Comparison of ENCODE assay signal across 17 cellular contexts in genomic region chr15:92781925-92782453, GRCh38.
DNase-seq lines count a peak whose midpoint lies in the region; ATAC-seq and TF ChIP-seq lines count a peak whose summit lies in the region.
"Had no signal": no experiment of that assay in that cellular context is flagged by ENCODE, and none has a peak within 500 bp of the region (broad histone marks: within the 10 kb centered on the region; RNA-seq: fewer than 3 reads in every experiment).

No MANE protein-coding gene starts in this region.

- no peak for ATAC-seq in HG02973 (IDR thresholded peaks at IDR 0.05; ENCODE audit: unreplicated experiment)
- ATAC-seq in HG02610 (IDR thresholded peaks at IDR 0.05; ENCODE audit: unreplicated experiment), result no peak

- H3K9me3 Mint-ChIP-seq in dendritic cell treated with granulocyte-macrophage colony-stimulating factor and Interleukin-4, amounts not matched to agents 40 ng/mL and 50 ng/mL, for 4 days, result peaks cover 17% of the 10 kb centered on the region
- H3K9me3 Mint-ChIP-seq in nephron progenitor cell, result peaks cover 14% of the 10 kb centered on the region
- no peaks in the 10 kb centered on the region for H3K9me3 Mint-ChIP-seq in type B pancreatic cell

- H3K4me1 ChIP-seq in cardiac muscle cell (ENCODE audit: low read depth), result peaks cover 8% of the 10 kb centered on the region
- H3K4me1 ChIP-seq: HAP-1 had no signal

- H3K4me1 Mint-ChIP-seq in dendritic cell treated with granulocyte-macrophage colony-stimulating factor and Interleukin-4, amounts not matched to agents 40 ng/mL and 50 ng/mL, for 4 days (ENCODE audit: low read depth), result peaks cover 8% of the 10 kb centered on the region
- no peaks in the 10 kb centered on the region for H3K4me1 Mint-ChIP-seq in nephron progenitor cell
- H3K4me1 Mint-ChIP-seq in type B pancreatic cell (ENCODE audit: unreplicated experiment), result no peaks in the 10 kb centered on the region
- H3K4me1 Mint-ChIP-seq: CD4-positive, alpha-beta memory T cell had no signal

- no peaks in the 10 kb centered on the region for H3K36me3 ChIP-seq in cardiac muscle cell
- H3K36me3 ChIP-seq: HAP-1 had no signal

- intact Hi-C loops in cardiac septum (cut with DNase I), result no loop called here
- intact Hi-C loops in dendritic cell treated with granulocyte-macrophage colony-stimulating factor and Interleukin-4, amounts not matched to agents 40 ng/mL and 50 ng/mL, for 4 days (cut with micrococcal nuclease), result no loop called here

- H3K4me3 Mint-ChIP-seq in dendritic cell treated with granulocyte-macrophage colony-stimulating factor and Interleukin-4, amounts not matched to agents 40 ng/mL and 50 ng/mL, for 4 days, result no peak overlapping the region
- H3K4me3 Mint-ChIP-seq in nephron progenitor cell (no peak overlapping the region), type B pancreatic cell (no peak overlapping the region)
- H3K4me3 Mint-ChIP-seq: CD4-positive, alpha-beta memory T cell; HFFc6 had no signal

- in situ Hi-C loops in G401 (cut with HindIII; ENCODE audit: low sequenced_read_pairs), result no loop called here

- H3K27ac ChIP-seq in cardiac muscle cell, result peak overlapping the region; percentile 85

- H3K9me3 ChIP-seq in cardiac muscle cell (ENCODE audit: low read depth), result no peaks in the 10 kb centered on the region

- H3K4me3 ChIP-seq in cardiac muscle cell, result no peak overlapping the region
- H3K4me3 ChIP-seq: HAP-1 had no signal

- no peaks in the 10 kb centered on the region for H3K27me3 ChIP-seq in cardiac muscle cell

- no peak for TF ChIP-seq CTCF in cardiac muscle cell (IDR thresholded peaks at IDR 0.05; ENCODE audit: low read depth, low read length)
- no peak for TF ChIP-seq CTCF in nephron progenitor cell (IDR thresholded peaks at IDR 0.05)
- TF ChIP-seq CTCF in type B pancreatic cell (conservative IDR thresholded peaks at IDR 0.05), result no peak

- H3K27me3 Mint-ChIP-seq in dendritic cell treated with granulocyte-macrophage colony-stimulating factor and Interleukin-4, amounts not matched to agents 40 ng/mL and 50 ng/mL, for 4 days, result no peaks in the 10 kb centered on the region
- H3K27me3 Mint-ChIP-seq in nephron progenitor cell (ENCODE audit: low read depth, poor library complexity) (no peaks in the 10 kb centered on the region), type B pancreatic cell (no peaks in the 10 kb centered on the region)
- H3K27me3 Mint-ChIP-seq: CD4-positive, alpha-beta memory T cell had no signal

- H3K27ac Mint-ChIP-seq in dendritic cell treated with granulocyte-macrophage colony-stimulating factor and Interleukin-4, amounts not matched to agents 40 ng/mL and 50 ng/mL, for 4 days, result peak overlapping the region; percentile 11
- H3K27ac Mint-ChIP-seq in nephron progenitor cell (peak overlapping the region; percentile 54), type B pancreatic cell (no peak overlapping the region)
- H3K27ac Mint-ChIP-seq: CD4-positive, alpha-beta memory T cell; HFFc6 had no signal

- DNase-seq in cardiac muscle cell (ENCODE audit: low read depth in 1 of 2, low spot score in 1 of 2) (peak in 1 of 2 donors; percentile 75), cardiac septum (ENCODE audit: low spot score) (no peak), nephron progenitor cell (no peak), type B pancreatic cell (ENCODE audit: extremely low spot score, unreplicated experiment) (peak; percentile 22), G401 (ENCODE audit: low spot score) (no peak)
- DNase-seq: C1 segment of cervical spinal cord; Calu3; CD4-positive, alpha-beta memory T cell; COR-L47; DMS53; DMS79 treated with DMSO at 0.1 percent for 48 hours; GOT3; HFFc6 had no signal

- H3K36me3 Mint-ChIP-seq in dendritic cell treated with granulocyte-macrophage colony-stimulating factor and Interleukin-4, amounts not matched to agents 40 ng/mL and 50 ng/mL, for 4 days (ENCODE audit: low read depth), result peaks cover 8% of the 10 kb centered on the region
- peaks cover 20% of the 10 kb centered on the region for H3K36me3 Mint-ChIP-seq in nephron progenitor cell (ENCODE audit: low read depth)
- H3K36me3 Mint-ChIP-seq in type B pancreatic cell, result peaks cover 6% of the 10 kb centered on the region
